Comparison of ENCODE assay signal across 1 cellular context in the genomic region with DNA sequence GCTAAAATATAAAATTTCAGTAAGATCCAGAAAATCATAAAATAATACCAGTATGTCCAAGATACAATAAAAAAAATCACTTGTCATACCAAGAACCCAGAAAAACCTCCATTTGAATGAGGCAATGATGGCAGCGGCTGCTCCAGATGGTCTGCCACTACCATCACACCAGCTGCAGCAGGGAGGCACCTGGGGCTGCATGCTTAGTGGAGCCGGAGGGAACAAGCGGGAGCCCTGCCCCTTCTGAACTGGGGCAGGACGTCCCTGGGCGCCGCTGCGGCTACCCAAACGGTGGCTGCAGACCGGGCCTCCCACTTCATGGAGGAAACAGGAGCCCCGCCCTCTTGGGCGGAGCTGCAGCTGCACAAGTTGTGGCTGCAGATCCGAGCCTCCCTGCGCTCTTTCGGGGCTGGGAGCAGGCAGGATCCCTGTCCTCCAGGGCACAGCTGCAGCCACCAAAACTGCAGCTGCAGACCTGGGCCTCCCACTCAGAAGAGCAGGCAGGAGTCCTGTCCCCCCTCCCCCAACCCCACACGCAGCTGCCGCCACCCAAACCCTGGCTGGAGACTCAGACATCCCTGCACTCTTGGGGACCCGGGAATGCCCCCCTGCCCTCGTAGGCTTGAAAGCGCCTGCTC.
TF ChIP-seq lines count a peak whose summit lies in the region.

No MANE protein-coding gene starts in this region.

TF ChIP-seq in HepG2, 621 proteins besides CTCF, POLR2A, EP300 and RAD21 (continued from another document and continues in another):
- TF ChIP-seq SMAD1 (CRISPR knock-in tag; IDR thresholded peaks at IDR 0.05; ENCODE audit: borderline replicate concordance, low read depth), result no peak
- TF ChIP-seq, protein P1, sequence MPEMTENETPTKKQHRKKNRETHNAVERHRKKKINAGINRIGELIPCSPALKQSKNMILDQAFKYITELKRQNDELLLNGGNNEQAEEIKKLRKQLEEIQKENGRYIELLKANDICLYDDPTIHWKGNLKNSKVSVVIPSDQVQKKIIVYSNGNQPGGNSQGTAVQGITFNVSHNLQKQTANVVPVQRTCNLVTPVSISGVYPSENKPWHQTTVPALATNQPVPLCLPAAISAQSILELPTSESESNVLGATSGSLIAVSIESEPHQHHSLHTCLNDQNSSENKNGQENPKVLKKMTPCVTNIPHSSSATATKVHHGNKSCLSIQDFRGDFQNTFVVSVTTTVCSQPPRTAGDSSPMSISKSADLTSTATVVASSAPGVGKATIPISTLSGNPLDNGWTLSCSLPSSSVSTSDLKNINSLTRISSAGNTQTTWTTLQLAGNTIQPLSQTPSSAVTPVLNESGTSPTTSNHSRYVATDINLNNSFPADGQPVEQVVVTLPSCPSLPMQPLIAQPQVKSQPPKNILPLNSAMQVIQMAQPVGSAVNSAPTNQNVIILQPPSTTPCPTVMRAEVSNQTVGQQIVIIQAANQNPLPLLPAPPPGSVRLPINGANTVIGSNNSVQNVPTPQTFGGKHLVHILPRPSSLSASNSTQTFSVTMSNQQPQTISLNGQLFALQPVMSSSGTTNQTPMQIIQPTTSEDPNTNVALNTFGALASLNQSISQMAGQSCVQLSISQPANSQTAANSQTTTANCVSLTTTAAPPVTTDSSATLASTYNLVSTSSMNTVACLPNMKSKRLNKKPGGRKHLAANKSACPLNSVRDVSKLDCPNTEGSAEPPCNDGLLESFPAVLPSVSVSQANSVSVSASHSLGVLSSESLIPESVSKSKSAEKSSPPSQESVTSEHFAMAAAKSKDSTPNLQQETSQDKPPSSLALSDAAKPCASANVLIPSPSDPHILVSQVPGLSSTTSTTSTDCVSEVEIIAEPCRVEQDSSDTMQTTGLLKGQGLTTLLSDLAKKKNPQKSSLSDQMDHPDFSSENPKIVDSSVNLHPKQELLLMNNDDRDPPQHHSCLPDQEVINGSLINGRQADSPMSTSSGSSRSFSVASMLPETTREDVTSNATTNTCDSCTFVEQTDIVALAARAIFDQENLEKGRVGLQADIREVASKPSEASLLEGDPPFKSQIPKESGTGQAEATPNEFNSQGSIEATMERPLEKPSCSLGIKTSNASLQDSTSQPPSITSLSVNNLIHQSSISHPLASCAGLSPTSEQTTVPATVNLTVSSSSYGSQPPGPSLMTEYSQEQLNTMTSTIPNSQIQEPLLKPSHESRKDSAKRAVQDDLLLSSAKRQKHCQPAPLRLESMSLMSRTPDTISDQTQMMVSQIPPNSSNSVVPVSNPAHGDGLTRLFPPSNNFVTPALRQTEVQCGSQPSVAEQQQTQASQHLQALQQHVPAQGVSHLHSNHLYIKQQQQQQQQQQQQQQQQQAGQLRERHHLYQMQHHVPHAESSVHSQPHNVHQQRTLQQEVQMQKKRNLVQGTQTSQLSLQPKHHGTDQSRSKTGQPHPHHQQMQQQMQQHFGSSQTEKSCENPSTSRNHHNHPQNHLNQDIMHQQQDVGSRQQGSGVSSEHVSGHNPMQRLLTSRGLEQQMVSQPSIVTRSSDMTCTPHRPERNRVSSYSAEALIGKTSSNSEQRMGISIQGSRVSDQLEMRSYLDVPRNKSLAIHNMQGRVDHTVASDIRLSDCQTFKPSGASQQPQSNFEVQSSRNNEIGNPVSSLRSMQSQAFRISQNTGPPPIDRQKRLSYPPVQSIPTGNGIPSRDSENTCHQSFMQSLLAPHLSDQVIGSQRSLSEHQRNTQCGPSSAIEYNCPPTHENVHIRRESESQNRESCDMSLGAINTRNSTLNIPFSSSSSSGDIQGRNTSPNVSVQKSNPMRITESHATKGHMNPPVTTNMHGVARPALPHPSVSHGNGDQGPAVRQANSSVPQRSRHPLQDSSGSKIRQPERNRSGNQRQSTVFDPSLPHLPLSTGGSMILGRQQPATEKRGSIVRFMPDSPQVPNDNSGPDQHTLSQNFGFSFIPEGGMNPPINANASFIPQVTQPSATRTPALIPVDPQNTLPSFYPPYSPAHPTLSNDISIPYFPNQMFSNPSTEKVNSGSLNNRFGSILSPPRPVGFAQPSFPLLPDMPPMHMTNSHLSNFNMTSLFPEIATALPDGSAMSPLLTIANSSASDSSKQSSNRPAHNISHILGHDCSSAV (CRISPR knock-in tag; IDR thresholded peaks at IDR 0.05; ENCODE audit: borderline replicate concordance), result no peak
- TF ChIP-seq EHMT2 (IDR thresholded peaks at IDR 0.05; ENCODE audit: borderline replicate concordance, low read depth, low read length), result peak; percentile 79; the same call in 1 of the 2 replicates
- TF ChIP-seq ZFY (CRISPR knock-in tag; IDR thresholded peaks at IDR 0.05), result peak; percentile 59
- TF ChIP-seq, protein P2, sequence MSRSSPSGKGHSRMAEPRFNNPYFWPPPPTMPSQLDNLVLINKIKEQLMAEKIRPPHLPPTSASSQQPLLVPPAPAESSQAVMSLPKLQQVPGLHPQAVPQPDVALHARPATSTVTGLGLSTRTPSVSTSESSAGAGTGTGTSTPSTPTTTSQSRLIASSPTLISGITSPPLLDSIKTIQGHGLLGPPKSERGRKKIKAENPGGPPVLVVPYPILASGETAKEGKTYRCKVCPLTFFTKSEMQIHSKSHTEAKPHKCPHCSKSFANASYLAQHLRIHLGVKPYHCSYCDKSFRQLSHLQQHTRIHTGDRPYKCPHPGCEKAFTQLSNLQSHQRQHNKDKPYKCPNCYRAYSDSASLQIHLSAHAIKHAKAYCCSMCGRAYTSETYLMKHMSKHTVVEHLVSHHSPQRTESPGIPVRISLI (CRISPR knock-in tag; IDR thresholded peaks at IDR 0.05; ENCODE audit: borderline replicate concordance), result peak; percentile 13; the same call in 1 of the 2 replicates
- TF ChIP-seq ZBTB42 (CRISPR knock-in tag; IDR thresholded peaks at IDR 0.05), result 0 out of 2 replicates have a peak, but pooled peaks have one; percentile 81
- TF ChIP-seq TBX2 (CRISPR knock-in tag; IDR thresholded peaks at IDR 0.05; ENCODE audit: borderline replicate concordance), result peak; percentile 36; the same call in 1 of the 2 replicates
- TF ChIP-seq ZNF292 (CRISPR knock-in tag; IDR thresholded peaks at IDR 0.05; ENCODE audit: borderline replicate concordance, low read depth), result peak; percentile 99
- TF ChIP-seq, protein P3, sequence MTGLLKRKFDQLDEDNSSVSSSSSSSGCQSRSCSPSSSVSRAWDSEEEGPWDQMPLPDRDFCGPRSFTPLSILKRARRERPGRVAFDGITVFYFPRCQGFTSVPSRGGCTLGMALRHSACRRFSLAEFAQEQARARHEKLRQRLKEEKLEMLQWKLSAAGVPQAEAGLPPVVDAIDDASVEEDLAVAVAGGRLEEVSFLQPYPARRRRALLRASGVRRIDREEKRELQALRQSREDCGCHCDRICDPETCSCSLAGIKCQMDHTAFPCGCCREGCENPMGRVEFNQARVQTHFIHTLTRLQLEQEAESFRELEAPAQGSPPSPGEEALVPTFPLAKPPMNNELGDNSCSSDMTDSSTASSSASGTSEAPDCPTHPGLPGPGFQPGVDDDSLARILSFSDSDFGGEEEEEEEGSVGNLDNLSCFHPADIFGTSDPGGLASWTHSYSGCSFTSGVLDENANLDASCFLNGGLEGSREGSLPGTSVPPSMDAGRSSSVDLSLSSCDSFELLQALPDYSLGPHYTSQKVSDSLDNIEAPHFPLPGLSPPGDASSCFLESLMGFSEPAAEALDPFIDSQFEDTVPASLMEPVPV (CRISPR knock-in tag; IDR thresholded peaks at IDR 0.05), result peak; percentile 44; the same call in 1 of the 2 replicates
- TF ChIP-seq, protein P4, sequence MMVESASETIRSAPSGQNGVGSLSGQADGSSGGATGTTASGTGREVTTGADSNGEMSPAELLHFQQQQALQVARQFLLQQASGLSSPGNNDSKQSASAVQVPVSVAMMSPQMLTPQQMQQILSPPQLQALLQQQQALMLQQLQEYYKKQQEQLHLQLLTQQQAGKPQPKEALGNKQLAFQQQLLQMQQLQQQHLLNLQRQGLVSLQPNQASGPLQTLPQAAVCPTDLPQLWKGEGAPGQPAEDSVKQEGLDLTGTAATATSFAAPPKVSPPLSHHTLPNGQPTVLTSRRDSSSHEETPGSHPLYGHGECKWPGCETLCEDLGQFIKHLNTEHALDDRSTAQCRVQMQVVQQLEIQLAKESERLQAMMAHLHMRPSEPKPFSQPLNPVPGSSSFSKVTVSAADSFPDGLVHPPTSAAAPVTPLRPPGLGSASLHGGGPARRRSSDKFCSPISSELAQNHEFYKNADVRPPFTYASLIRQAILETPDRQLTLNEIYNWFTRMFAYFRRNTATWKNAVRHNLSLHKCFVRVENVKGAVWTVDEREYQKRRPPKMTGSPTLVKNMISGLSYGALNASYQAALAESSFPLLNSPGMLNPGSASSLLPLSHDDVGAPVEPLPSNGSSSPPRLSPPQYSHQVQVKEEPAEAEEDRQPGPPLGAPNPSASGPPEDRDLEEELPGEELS (CRISPR knock-in tag; IDR thresholded peaks at IDR 0.05), result no peak
- TF ChIP-seq ZNF790 (CRISPR knock-in tag; IDR thresholded peaks at IDR 0.05; ENCODE audit: borderline replicate concordance), result no peak
- TF ChIP-seq HMG20A (CRISPR knock-in tag; IDR thresholded peaks at IDR 0.05; ENCODE audit: borderline replicate concordance), result 0 out of 2 replicates have a peak, but pooled peaks have one; percentile 20
- TF ChIP-seq, protein P5, sequence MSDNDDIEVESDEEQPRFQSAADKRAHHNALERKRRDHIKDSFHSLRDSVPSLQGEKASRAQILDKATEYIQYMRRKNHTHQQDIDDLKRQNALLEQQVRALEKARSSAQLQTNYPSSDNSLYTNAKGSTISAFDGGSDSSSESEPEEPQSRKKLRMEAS (IDR thresholded peaks at IDR 0.05), result 0 out of 2 replicates have a peak, but pooled peaks have one; percentile 25
- TF ChIP-seq HNRNPLL (IDR thresholded peaks at IDR 0.05; ENCODE audit: low read depth, low read length, poor library complexity, severe bottlenecking), result peak; percentile 70
- TF ChIP-seq TAF1 (CRISPR knock-in tag; IDR thresholded peaks at IDR 0.05), result peak; percentile 26; the same call in 1 of the 2 replicates
- TF ChIP-seq ZNF747 (CRISPR knock-in tag; IDR thresholded peaks at IDR 0.05; ENCODE audit: borderline replicate concordance), result 0 out of 2 replicates have a peak, but pooled peaks have one; percentile 39
- TF ChIP-seq SOX5 (CRISPR knock-in tag; IDR thresholded peaks at IDR 0.05; ENCODE audit: borderline replicate concordance), result no peak
- no peak for TF ChIP-seq ZSCAN25 (CRISPR knock-in tag; IDR thresholded peaks at IDR 0.05)
- 0 out of 2 replicates have a peak, but pooled peaks have one; percentile 44 for TF ChIP-seq ZNF263 (CRISPR knock-in tag; IDR thresholded peaks at IDR 0.05)
- TF ChIP-seq ZNF678 (CRISPR knock-in tag; IDR thresholded peaks at IDR 0.05), result no peak
- no peak for TF ChIP-seq NONO (IDR thresholded peaks at IDR 0.05)
- no peak for TF ChIP-seq NONO (CRISPR knock-in tag; conservative IDR thresholded peaks at IDR 0.05)
- TF ChIP-seq ZNF225 (CRISPR knock-in tag; IDR thresholded peaks at IDR 0.05), result 0 out of 2 replicates have a peak, but pooled peaks have one; percentile 19
- TF ChIP-seq, protein P6, sequence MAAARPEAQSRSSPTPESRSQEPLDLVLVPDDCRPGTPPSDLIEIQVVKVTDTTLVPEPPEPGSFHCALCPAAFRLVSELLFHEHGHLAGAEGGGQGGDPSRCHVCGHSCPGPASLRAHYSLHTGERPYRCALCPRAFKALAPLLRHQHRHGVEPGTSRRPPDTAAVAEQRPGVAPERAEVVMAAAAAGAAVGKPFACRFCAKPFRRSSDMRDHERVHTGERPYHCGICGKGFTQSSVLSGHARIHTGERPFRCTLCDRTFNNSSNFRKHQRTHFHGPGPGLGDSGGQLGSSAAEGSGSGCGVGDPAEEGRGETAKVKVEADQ (CRISPR knock-in tag; IDR thresholded peaks at IDR 0.05; ENCODE audit: borderline replicate concordance), result no peak
- no peak for TF ChIP-seq HNF4A (CRISPR knock-in tag; IDR thresholded peaks at IDR 0.05)
- TF ChIP-seq, protein P7, sequence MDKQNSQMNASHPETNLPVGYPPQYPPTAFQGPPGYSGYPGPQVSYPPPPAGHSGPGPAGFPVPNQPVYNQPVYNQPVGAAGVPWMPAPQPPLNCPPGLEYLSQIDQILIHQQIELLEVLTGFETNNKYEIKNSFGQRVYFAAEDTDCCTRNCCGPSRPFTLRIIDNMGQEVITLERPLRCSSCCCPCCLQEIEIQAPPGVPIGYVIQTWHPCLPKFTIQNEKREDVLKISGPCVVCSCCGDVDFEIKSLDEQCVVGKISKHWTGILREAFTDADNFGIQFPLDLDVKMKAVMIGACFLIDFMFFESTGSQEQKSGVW (CRISPR knock-in tag; IDR thresholded peaks at IDR 0.05; ENCODE audit: borderline replicate concordance), result no peak
- no peak for TF ChIP-seq LCORL (IDR thresholded peaks at IDR 0.05)
- TF ChIP-seq LCORL (CRISPR knock-in tag; IDR thresholded peaks at IDR 0.05), result peak; percentile 63; the same call in 1 of the 2 replicates
- no peak for TF ChIP-seq SP1 (IDR thresholded peaks at IDR 0.05)
- peak; percentile 52 for TF ChIP-seq SP1 (CRISPR knock-in tag; IDR thresholded peaks at IDR 0.05)
- 0 out of 2 replicates have a peak, but pooled peaks have one; percentile 6 for TF ChIP-seq FOXO1 (CRISPR knock-in tag; IDR thresholded peaks at IDR 0.05)
- TF ChIP-seq ZNF138 (CRISPR knock-in tag; IDR thresholded peaks at IDR 0.05; ENCODE audit: low read depth), result 0 out of 2 replicates have a peak, but pooled peaks have one; percentile 62
- TF ChIP-seq, protein P8, sequence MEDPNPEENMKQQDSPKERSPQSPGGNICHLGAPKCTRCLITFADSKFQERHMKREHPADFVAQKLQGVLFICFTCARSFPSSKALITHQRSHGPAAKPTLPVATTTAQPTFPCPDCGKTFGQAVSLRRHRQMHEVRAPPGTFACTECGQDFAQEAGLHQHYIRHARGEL (CRISPR knock-in tag; IDR thresholded peaks at IDR 0.05), result 0 out of 2 replicates have a peak, but pooled peaks have one; percentile 49
- TF ChIP-seq ZSCAN30 (CRISPR knock-in tag; IDR thresholded peaks at IDR 0.05), result no peak
- TF ChIP-seq SRSF1 (optimal IDR thresholded peaks at IDR 0.05; ENCODE audit: low read depth, low read length), result peak; percentile 20
- TF ChIP-seq SAFB2 (CRISPR knock-in tag; IDR thresholded peaks at IDR 0.05; ENCODE audit: borderline replicate concordance, low read depth), result peak; percentile 59
- TF ChIP-seq, protein P9, sequence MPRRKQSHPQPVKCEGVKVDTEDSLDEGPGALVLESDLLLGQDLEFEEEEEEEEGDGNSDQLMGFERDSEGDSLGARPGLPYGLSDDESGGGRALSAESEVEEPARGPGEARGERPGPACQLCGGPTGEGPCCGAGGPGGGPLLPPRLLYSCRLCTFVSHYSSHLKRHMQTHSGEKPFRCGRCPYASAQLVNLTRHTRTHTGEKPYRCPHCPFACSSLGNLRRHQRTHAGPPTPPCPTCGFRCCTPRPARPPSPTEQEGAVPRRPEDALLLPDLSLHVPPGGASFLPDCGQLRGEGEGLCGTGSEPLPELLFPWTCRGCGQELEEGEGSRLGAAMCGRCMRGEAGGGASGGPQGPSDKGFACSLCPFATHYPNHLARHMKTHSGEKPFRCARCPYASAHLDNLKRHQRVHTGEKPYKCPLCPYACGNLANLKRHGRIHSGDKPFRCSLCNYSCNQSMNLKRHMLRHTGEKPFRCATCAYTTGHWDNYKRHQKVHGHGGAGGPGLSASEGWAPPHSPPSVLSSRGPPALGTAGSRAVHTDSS (CRISPR knock-in tag; conservative IDR thresholded peaks at IDR 0.05), result peak; percentile 91; the same call in 1 of the 2 replicates
- TF ChIP-seq, protein P10, sequence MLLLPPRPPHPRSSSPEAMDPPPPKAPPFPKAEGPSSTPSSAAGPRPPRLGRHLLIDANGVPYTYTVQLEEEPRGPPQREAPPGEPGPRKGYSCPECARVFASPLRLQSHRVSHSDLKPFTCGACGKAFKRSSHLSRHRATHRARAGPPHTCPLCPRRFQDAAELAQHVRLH (CRISPR knock-in tag; IDR thresholded peaks at IDR 0.05; ENCODE audit: borderline replicate concordance, low read depth), result no peak
- 0 out of 2 replicates have a peak, but pooled peaks have one; percentile 33 for TF ChIP-seq ZSCAN21 (CRISPR knock-in tag; IDR thresholded peaks at IDR 0.05; ENCODE audit: borderline replicate concordance)
- TF ChIP-seq ZMYM4 (CRISPR knock-in tag; IDR thresholded peaks at IDR 0.05), result 0 out of 2 replicates have a peak, but pooled peaks have one; percentile 34
